Comparison of ENCODE assay signal across 1 cellular context in the genomic region with DNA sequence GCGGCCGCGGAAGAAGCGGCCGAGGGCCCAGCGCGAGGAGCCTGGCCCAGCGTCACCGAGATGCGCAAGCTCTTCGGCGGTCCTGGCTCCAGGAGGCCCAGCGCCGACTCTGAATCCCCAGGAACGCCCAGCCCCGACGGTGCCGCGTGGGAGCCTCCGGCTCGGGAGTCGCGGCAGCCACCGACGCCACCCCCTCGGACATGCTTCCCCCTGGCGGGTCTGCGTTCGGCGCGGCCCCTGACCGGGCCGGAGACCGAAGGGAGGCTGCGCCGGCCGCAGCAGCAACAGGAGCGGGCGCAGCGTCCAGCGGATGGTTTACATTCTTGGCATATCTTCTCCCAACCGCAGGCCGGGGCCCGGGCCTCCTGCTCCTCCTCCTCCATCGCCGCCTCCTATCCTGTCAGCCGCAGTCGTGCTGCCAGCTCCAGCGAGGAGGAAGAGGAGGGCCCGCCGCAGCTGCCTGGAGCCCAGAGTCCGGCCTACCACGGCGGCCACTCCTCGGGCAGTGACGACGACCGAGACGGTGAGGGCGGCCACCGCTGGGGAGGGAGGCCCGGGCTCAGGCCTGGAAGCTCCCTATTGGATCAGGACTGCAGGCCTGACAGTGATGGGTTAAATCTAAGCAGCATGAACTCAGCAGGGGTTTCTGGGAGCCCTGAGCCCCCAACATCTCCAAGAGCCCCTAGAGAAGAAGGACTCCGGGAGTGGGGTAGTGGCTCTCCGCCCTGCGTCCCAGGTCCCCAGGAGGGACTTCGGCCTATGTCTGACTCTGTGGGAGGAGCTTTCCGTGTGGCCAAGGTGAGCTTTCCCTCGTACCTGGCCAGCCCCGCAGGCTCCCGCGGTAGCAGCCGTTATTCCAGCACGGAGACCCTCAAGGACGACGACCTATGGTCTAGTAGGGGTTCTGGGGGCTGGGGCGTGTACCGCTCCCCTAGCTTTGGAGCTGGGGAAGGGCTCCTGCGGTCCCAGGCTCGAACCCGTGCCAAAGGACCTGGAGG.
A peak's percentile ranks its signal among the peaks of the same experiment; 100 is the strongest.
TF ChIP-seq lines count a peak whose summit lies in the region.

No MANE protein-coding gene starts in this region.

TF ChIP-seq in HEK293, 187 proteins besides CTCF, POLR2A, EP300 and RAD21 (continued from another document and continues in another):
- no peak for TF ChIP-seq PRDM4 (tag by site-specific recombination; IDR thresholded peaks at IDR 0.05)
- no peak for TF ChIP-seq ZNF670 (tag by site-specific recombination; IDR thresholded peaks at IDR 0.05; ENCODE audit: low read depth)
- peak; percentile 66 for TF ChIP-seq ZBTB17 (tag by site-specific recombination; IDR thresholded peaks at IDR 0.05)
- TF ChIP-seq, protein P1, sequence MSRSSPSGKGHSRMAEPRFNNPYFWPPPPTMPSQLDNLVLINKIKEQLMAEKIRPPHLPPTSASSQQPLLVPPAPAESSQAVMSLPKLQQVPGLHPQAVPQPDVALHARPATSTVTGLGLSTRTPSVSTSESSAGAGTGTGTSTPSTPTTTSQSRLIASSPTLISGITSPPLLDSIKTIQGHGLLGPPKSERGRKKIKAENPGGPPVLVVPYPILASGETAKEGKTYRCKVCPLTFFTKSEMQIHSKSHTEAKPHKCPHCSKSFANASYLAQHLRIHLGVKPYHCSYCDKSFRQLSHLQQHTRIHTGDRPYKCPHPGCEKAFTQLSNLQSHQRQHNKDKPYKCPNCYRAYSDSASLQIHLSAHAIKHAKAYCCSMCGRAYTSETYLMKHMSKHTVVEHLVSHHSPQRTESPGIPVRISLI (tag by site-specific recombination; IDR thresholded peaks at IDR 0.05): no peak
- no peak for TF ChIP-seq ZNF510 (tag by site-specific recombination; IDR thresholded peaks at IDR 0.05; ENCODE audit: insufficient replicate concordance)
- TF ChIP-seq ATF2 (tag by site-specific recombination; IDR thresholded peaks at IDR 0.05; ENCODE audit: low read depth): no peak
- TF ChIP-seq ZSCAN18 (tag by site-specific recombination; IDR thresholded peaks at IDR 0.05): no peak
- no peak for TF ChIP-seq ZNF391 (tag by site-specific recombination; IDR thresholded peaks at IDR 0.05; ENCODE audit: borderline replicate concordance, low read depth)
- TF ChIP-seq, protein P2, sequence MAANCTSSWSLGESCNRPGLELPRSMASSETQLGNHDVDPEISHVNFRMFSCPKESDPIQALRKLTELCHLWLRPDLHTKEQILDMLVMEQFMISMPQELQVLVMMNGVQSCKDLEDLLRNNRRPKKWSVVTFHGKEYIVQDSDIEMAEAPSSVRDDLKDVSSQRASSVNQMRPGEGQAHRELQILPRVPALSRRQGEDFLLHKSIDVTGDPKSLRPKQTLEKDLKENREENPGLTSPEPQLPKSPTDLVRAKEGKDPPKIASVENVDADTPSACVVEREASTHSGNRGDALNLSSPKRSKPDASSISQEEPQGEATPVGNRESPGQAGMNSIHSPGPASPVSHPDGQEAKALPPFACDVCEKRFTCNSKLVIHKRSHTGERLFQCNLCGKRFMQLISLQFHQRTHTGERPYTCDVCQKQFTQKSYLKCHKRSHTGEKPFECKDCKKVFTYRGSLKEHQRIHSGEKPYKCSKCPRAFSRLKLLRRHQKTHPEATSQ (tag by site-specific recombination; IDR thresholded peaks at IDR 0.05): 0 out of 2 replicates have a peak, but pooled peaks have one; percentile 22
- no peak for TF ChIP-seq ZNF311 (tag by site-specific recombination; IDR thresholded peaks at IDR 0.05; ENCODE audit: borderline replicate concordance)
- TF ChIP-seq ZNF112 (tag by site-specific recombination; IDR thresholded peaks at IDR 0.05): no peak
- TF ChIP-seq KLF9 (tag by site-specific recombination; IDR thresholded peaks at IDR 0.05; ENCODE audit: low read depth): no peak
- TF ChIP-seq ZNF704 (tag by site-specific recombination; IDR thresholded peaks at IDR 0.05): no peak
- no peak for TF ChIP-seq ZNF174 (tag by site-specific recombination; IDR thresholded peaks at IDR 0.05)
- no peak; the same call in 1 of the 2 replicates for TF ChIP-seq GLIS2 (tag by site-specific recombination; IDR thresholded peaks at IDR 0.05)
- no peak for TF ChIP-seq ZNF48 (tag by site-specific recombination; IDR thresholded peaks at IDR 0.05)
- no peak for TF ChIP-seq ZNF423 (tag by site-specific recombination; IDR thresholded peaks at IDR 0.05)
- TF ChIP-seq ZNF571 (tag by site-specific recombination; IDR thresholded peaks at IDR 0.05): no peak
- no peak for TF ChIP-seq MYNN (tag by site-specific recombination; IDR thresholded peaks at IDR 0.05; ENCODE audit: borderline replicate concordance)
- TF ChIP-seq ZNF529 (tag by site-specific recombination; IDR thresholded peaks at IDR 0.05; ENCODE audit: insufficient replicate concordance): no peak
- no peak for TF ChIP-seq ZSCAN23 (tag by site-specific recombination; IDR thresholded peaks at IDR 0.05)
- TF ChIP-seq TRIM28 (IDR thresholded peaks at IDR 0.05; ENCODE audit: borderline replicate concordance, low read length): no peak
- TF ChIP-seq YY1 (tag by site-specific recombination; IDR thresholded peaks at IDR 0.05): no peak
- TF ChIP-seq REPIN1 (tag by site-specific recombination; IDR thresholded peaks at IDR 0.05; ENCODE audit: low read depth): no peak
- no peak for TF ChIP-seq ZNF639 (tag by site-specific recombination; IDR thresholded peaks at IDR 0.05)
- TF ChIP-seq ZNF549 (tag by site-specific recombination; IDR thresholded peaks at IDR 0.05): no peak
- no peak for TF ChIP-seq ZNF654 (tag by site-specific recombination; IDR thresholded peaks at IDR 0.05; ENCODE audit: low read depth)
- TF ChIP-seq ZNF280C (tag by site-specific recombination; IDR thresholded peaks at IDR 0.05): no peak
- TF ChIP-seq, protein P3, sequence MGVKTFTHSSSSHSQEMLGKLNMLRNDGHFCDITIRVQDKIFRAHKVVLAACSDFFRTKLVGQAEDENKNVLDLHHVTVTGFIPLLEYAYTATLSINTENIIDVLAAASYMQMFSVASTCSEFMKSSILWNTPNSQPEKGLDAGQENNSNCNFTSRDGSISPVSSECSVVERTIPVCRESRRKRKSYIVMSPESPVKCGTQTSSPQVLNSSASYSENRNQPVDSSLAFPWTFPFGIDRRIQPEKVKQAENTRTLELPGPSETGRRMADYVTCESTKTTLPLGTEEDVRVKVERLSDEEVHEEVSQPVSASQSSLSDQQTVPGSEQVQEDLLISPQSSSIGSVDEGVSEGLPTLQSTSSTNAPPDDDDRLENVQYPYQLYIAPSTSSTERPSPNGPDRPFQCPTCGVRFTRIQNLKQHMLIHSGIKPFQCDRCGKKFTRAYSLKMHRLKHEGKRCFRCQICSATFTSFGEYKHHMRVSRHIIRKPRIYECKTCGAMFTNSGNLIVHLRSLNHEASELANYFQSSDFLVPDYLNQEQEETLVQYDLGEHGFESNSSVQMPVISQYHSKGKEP (tag by site-specific recombination; IDR thresholded peaks at IDR 0.05): no peak
- TF ChIP-seq HOXC10 (CRISPR knock-in tag; IDR thresholded peaks at IDR 0.05): no peak
- no peak for TF ChIP-seq ZNF518A (tag by site-specific recombination; conservative IDR thresholded peaks at IDR 0.05; ENCODE audit: low read depth)
- no peak for TF ChIP-seq SCRT1 (tag by site-specific recombination; IDR thresholded peaks at IDR 0.05; ENCODE audit: borderline replicate concordance)
